Comparison of ENCODE assay signal across 2 cellular contexts in the genomic region with DNA sequence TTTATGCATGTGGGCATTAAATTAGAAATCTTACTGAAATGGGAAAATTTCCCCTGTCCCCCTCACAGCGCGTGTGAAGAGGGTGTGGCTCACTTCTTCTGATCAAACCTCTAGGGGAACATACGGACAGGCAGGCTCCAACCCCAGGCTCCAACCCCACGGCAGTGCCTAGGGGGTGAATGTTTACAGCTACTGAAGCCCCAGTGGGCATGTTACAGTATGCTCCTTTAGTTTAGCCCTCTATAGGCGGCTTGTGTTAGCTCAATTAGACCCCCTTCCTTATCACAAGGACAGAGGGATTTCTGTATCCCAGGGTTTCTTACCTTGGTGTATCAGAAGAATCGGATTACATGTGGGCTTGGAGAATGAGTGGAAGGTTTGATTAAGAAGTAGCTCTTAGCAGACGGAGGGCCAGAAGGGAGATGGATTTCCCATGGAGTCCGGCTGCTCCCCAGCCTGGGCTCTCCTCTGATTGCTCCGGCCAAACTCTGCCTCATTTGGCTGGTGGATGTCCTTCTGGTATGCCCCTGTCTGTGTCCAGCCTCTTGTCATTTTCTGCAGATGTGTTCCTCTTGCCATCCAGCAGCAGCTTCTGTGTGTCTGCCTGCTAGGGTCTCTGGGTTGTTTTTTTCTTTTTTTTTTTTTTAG.
TF ChIP-seq lines count a peak whose summit lies in the region.

No MANE protein-coding gene starts in this region.

TF ChIP-seq in GM23338, 12 proteins besides CTCF, POLR2A, EP300 and RAD21:
- TF ChIP-seq EZH2phosphoT487 (IDR thresholded peaks at IDR 0.05; ENCODE audit: unreplicated experiment) (no peak), STAT1 (IDR thresholded peaks at IDR 0.05; ENCODE audit: unreplicated experiment) (no peak), JUNB (IDR thresholded peaks at IDR 0.05; ENCODE audit: unreplicated experiment) (no peak), ZNF331 (CRISPR knock-in tag; IDR thresholded peaks at IDR 0.05; ENCODE audit: low read depth) (no peak), POLR2AphosphoS5 (IDR thresholded peaks at IDR 0.05; ENCODE audit: low read depth) (no peak), REST (IDR thresholded peaks at IDR 0.05; ENCODE audit: unreplicated experiment) (no peak), EZH2 (IDR thresholded peaks at IDR 0.05; ENCODE audit: low read depth, unreplicated experiment) (no peak), ZNF114 (CRISPR knock-in tag; IDR thresholded peaks at IDR 0.05) (no peak), ZNF462 (CRISPR knock-in tag; IDR thresholded peaks at IDR 0.05) (no peak), CREB1 (CRISPR knock-in tag; IDR thresholded peaks at IDR 0.05; ENCODE audit: low read depth) (no peak)

TF ChIP-seq in H1, 55 proteins besides CTCF, POLR2A, EP300 and RAD21:
- TF ChIP-seq SIX5 (IDR thresholded peaks at IDR 0.05; ENCODE audit: low read depth, low read length) (no peak), PHF8 (conservative IDR thresholded peaks at IDR 0.05; ENCODE audit: low read depth, low read length) (no peak), CHD2 (IDR thresholded peaks at IDR 0.05; ENCODE audit: low read length) (no peak)
